Comparison of ENCODE assay signal across 28 cellular contexts in genomic region chr3:156359337-156359736, GRCh38.
A peak's percentile ranks its signal among the peaks of the same experiment; 100 is the strongest.
DNase-seq lines count a peak whose midpoint lies in the region; ATAC-seq, FAIRE-seq and TF ChIP-seq lines count a peak whose summit lies in the region.
"Had no signal": no experiment of that assay in that cellular context is flagged by ENCODE, and none has a peak within 500 bp of the region (broad histone marks: within the 10 kb centered on the region; RNA-seq: fewer than 3 reads in every experiment).

No MANE protein-coding gene starts in this region.

- no peaks in the 10 kb centered on the region for H3K9me3 Mint-ChIP-seq in stimulated activated effector memory CD8-positive, alpha-beta T cell treated with anti-CD3 and anti-CD28 coated beads, Interleukin-12 subunit alpha, Interleukin-12 subunit beta, amount 100 ng/mL, for 72 hours
- H3K9me3 Mint-ChIP-seq: CD8-positive, alpha-beta memory T cell; HFFc6 had no signal

- ATAC-seq in SK-N-SH treated with all-trans-retinoic acid at 6 μM for 48 hours, result no peak
- ATAC-seq in stimulated activated effector memory CD8-positive, alpha-beta T cell treated with anti-CD3 and anti-CD28 coated beads, Interleukin-12 subunit alpha, Interleukin-12 subunit beta, amount 100 ng/mL, for 72 hours, result no peak
- ATAC-seq in GM19452 (IDR thresholded peaks at IDR 0.05; ENCODE audit: unreplicated experiment), result no peak
- ATAC-seq: Right ventricle myocardium inferior had no signal

- intact Hi-C loops in endothelial cell of umbilical vein (cut with micrococcal nuclease), result no loop called here

- CTCF ChIA-PET in SK-N-SH (lab: Yijun Ruan, JAX), result interaction anchor here (1.1 to 1.4 kb wide), 3 partner anchors 55 to 91 kb away, joined by 3 read pairs; no protein-coding TSS in a partner anchor
- CTCF ChIA-PET in endothelial cell of umbilical vein (lab: Charles Lee), result interaction anchor here (0.8 to 2.0 kb wide), 3 partner anchors 18 to 90 kb away, joined by 3 to 5 read pairs (median 4); no protein-coding TSS in a partner anchor

- H3K4me2 ChIP-seq in SK-N-SH (no peak overlapping the region), endothelial cell of umbilical vein (ENCODE audit: insufficient read depth, low read length) (no peak overlapping the region)

- H3K27ac Mint-ChIP-seq in stimulated activated effector memory CD8-positive, alpha-beta T cell treated with anti-CD3 and anti-CD28 coated beads, Interleukin-12 subunit alpha, Interleukin-12 subunit beta, amount 100 ng/mL, for 72 hours, result no peak overlapping the region
- H3K27ac Mint-ChIP-seq: HFFc6 had no signal

- no peak for TF ChIP-seq RAD21 in SK-N-SH (IDR thresholded peaks at IDR 0.05; ENCODE audit: low read length)

- no peak for FAIRE-seq in endothelial cell of umbilical vein (lab: Jason Lieb, UNC)
- FAIRE-seq: GM19239 had no signal

- 0 out of 4 replicates have a peak overlapping the region, but pooled peaks of 1 of the 2 experiments have one; percentile 3 for H3K27ac ChIP-seq in SK-N-SH (ENCODE audit: low read depth in 2 of 2, low read length in 1 of 2)
- H3K27ac ChIP-seq in endothelial cell of umbilical vein (ENCODE audit: insufficient read depth, low read depth, low read length), result no peak overlapping the region
- H3K27ac ChIP-seq: 22Rv1, Peyer's patch, SJSA1 had no signal

- TF ChIP-seq POLR2A in endothelial cell of umbilical vein (IDR thresholded peaks at IDR 0.05; ENCODE audit: low read depth, low read length), result no peak

- H3F3A ChIP-seq in SK-N-SH (replicated peaks; ENCODE audit: insufficient read depth), result peaks cover 25% of the 10 kb centered on the region

- POLR2A ChIA-PET in SK-N-SH (lab: Yijun Ruan, JAX), result no interaction called here
- POLR2A ChIA-PET in endothelial cell of umbilical vein (lab: Charles Lee), result no interaction called here

- no peak for TF ChIP-seq CTCF in SK-N-SH (IDR thresholded peaks at IDR 0.05)
- TF ChIP-seq CTCF in endothelial cell of umbilical vein (IDR thresholded peaks at IDR 0.05; ENCODE audit: extremely low read depth in 1 of 2, insufficient read depth in 1 of 2, low read depth in 1 of 2, low read length in 2 of 2), result no peak

- BruUV-seq in endothelial cell of umbilical vein (replicated peaks; lab: Mats Ljungman, UMichigan), result no TSS peak

- no peak for TF ChIP-seq EP300 in SK-N-SH (IDR thresholded peaks at IDR 0.05; ENCODE audit: borderline replicate concordance in 1 of 2, low read depth in 1 of 2, low read length in 1 of 2)

- H3K4me3 Mint-ChIP-seq in stimulated activated effector memory CD8-positive, alpha-beta T cell treated with anti-CD3 and anti-CD28 coated beads, Interleukin-12 subunit alpha, Interleukin-12 subunit beta, amount 100 ng/mL, for 72 hours, result no peak overlapping the region
- H3K4me3 Mint-ChIP-seq: CD8-positive, alpha-beta memory T cell; HFFc6 had no signal

- H3K79me2 ChIP-seq in SK-N-SH (ENCODE audit: insufficient read depth) (peaks cover 84% of the 10 kb centered on the region), endothelial cell of umbilical vein (ENCODE audit: control insufficient read depth, insufficient read depth, low read length) (no peaks in the 10 kb centered on the region)

- dilution Hi-C loops in endothelial cell of umbilical vein (cut with MboI; ENCODE audit: extremely low pct_ligation_motif_present, low sequenced_read_pairs), result no loop called here

- no peaks in the 10 kb centered on the region for H3K36me3 Mint-ChIP-seq in stimulated activated effector memory CD8-positive, alpha-beta T cell treated with anti-CD3 and anti-CD28 coated beads, Interleukin-12 subunit alpha, Interleukin-12 subunit beta, amount 100 ng/mL, for 72 hours
- H3K36me3 Mint-ChIP-seq: CD8-positive, alpha-beta memory T cell had no signal

- no peak for DNase-seq in SK-N-SH
- DNase-seq in SW480 (ENCODE audit: low spot score), result peak; percentile 50
- peak; percentile 15 for DNase-seq in endothelial cell of umbilical vein (ENCODE audit: low read depth, low spot score)
- DNase-seq in AG08395 (ENCODE audit: low spot score), result no peak
- no peak for DNase-seq in stimulated activated effector memory CD8-positive, alpha-beta T cell treated with anti-CD3 and anti-CD28 coated beads, Interleukin-12 subunit alpha, Interleukin-12 subunit beta, amount 100 ng/mL, for 72 hours (ENCODE audit: low spot score in 2 of 2)
- no peak for DNase-seq in hypothalamus (lab: John Stamatoyannopoulos, UW)
- DNase-seq: ACHN; AML-193; C1 segment of cervical spinal cord; Calu3; CD8-positive, alpha-beta memory T cell; DMS153; GDM1; H7; HFFc6; KBM-7; NCI-H1105 treated with DMSO at 0.1 percent for 48 hours; NCI-H2081; NCI-H2171; NCI-H524 treated with DMSO at 0.1 percent for 48 hours; NCI-H82; Peyer's patch had no signal

- H3K9me3 ChIP-seq in SK-N-SH (no peaks in the 10 kb centered on the region), endothelial cell of umbilical vein (replicated peaks; ENCODE audit: control insufficient read depth, insufficient read depth, low read length) (no peaks in the 10 kb centered on the region)
- H3K9me3 ChIP-seq: Peyer's patch, SJSA1 had no signal

- H3K36me3 ChIP-seq in SK-N-SH (replicated peaks in 1 of 2; ENCODE audit: control insufficient read depth in 1 of 2, insufficient read depth in 2 of 2, low read length in 1 of 2), result peaks cover 0 to 24% of the 10 kb centered on the region in 2 experiments
- H3K36me3 ChIP-seq in endothelial cell of umbilical vein (ENCODE audit: control insufficient read depth in 2 of 2, extremely low read depth in 1 of 2, insufficient read depth in 2 of 2, low read length in 2 of 2), result no peaks in the 10 kb centered on the region
- H3K36me3 ChIP-seq: Peyer's patch, SJSA1 had no signal

- 29% methylated on average over 2 of the region's 2 CpGs for WGBS in SK-N-SH (ENCODE audit: low lambda C conversion rate)

- no peaks in the 10 kb centered on the region for H3K9me1 ChIP-seq in endothelial cell of umbilical vein (replicated peaks; ENCODE audit: control insufficient read depth, extremely low read depth, insufficient read depth, low read length)

- H3K9me2 ChIP-seq in SK-N-SH, result no peaks in the 10 kb centered on the region

- H3K4me1 Mint-ChIP-seq in stimulated activated effector memory CD8-positive, alpha-beta T cell treated with anti-CD3 and anti-CD28 coated beads, Interleukin-12 subunit alpha, Interleukin-12 subunit beta, amount 100 ng/mL, for 72 hours, result no peaks in the 10 kb centered on the region
- H3K4me1 Mint-ChIP-seq: CD8-positive, alpha-beta memory T cell had no signal

- peaks cover 2 to 14% of the 10 kb centered on the region in 2 experiments; a peak in 2 of 4 replicates for H3K4me1 ChIP-seq in SK-N-SH (ENCODE audit: control insufficient read depth in 1 of 2, insufficient read depth in 2 of 2, low read depth in 1 of 2, low read length in 1 of 2)
- H3K4me1 ChIP-seq in endothelial cell of umbilical vein (ENCODE audit: control insufficient read depth, extremely low read depth, insufficient read depth, low read length), result no peaks in the 10 kb centered on the region
- H3K4me1 ChIP-seq: Peyer's patch, SJSA1 had no signal

- H2AFZ ChIP-seq in SK-N-SH (ENCODE audit: low read depth) (no peak overlapping the region), endothelial cell of umbilical vein (ENCODE audit: low read depth, low read length) (no peak overlapping the region)

- H4K20me1 ChIP-seq in SK-N-SH (ENCODE audit: insufficient read depth) (no peaks in the 10 kb centered on the region), endothelial cell of umbilical vein (replicated peaks; ENCODE audit: control insufficient read depth, extremely low read depth, insufficient read depth, low read length) (no peaks in the 10 kb centered on the region)

- H3K9ac ChIP-seq in SK-N-SH (no peak overlapping the region), endothelial cell of umbilical vein (replicated peaks; ENCODE audit: extremely low read depth, insufficient read depth, low read length) (no peak overlapping the region)

- H3K4me3 ChIP-seq in SK-N-SH (ENCODE audit: low read depth in 2 of 2, low read length in 1 of 2) (no peak overlapping the region), endothelial cell of umbilical vein (replicated peaks in 1 of 3; ENCODE audit: insufficient read depth in 1 of 3, low read depth in 1 of 3, low read length in 3 of 3) (no peak overlapping the region)
- H3K4me3 ChIP-seq: Peyer's patch, SJSA1 had no signal

- no peaks in the 10 kb centered on the region for H3K27me3 ChIP-seq in SK-N-SH (ENCODE audit: insufficient read depth)
- H3K27me3 ChIP-seq in endothelial cell of umbilical vein (ENCODE audit: control insufficient read depth in 2 of 2, insufficient read depth in 2 of 2, low read length in 2 of 2), result no peaks in the 10 kb centered on the region
- H3K27me3 ChIP-seq: Peyer's patch, SJSA1 had no signal

TF ChIP-seq in SK-N-SH, 30 proteins besides CTCF, POLR2A, EP300 and RAD21:
- TF ChIP-seq JUND (IDR thresholded peaks at IDR 0.05) (0 out of 2 replicates have a peak, but pooled peaks have one; percentile 10), TEAD4 (IDR thresholded peaks at IDR 0.05; ENCODE audit: borderline replicate concordance, insufficient read depth) (no peak)

TF ChIP-seq in SK-N-SH treated with all-trans-retinoic acid at 6 μM for 48 hours, 23 proteins besides CTCF, POLR2A, EP300 and RAD21 (continues in another document):
- no peak for TF ChIP-seq TOX (CRISPR knock-in tag; IDR thresholded peaks at IDR 0.05; ENCODE audit: borderline replicate concordance)
- TF ChIP-seq ARNTL (CRISPR knock-in tag; IDR thresholded peaks at IDR 0.05; ENCODE audit: borderline replicate concordance, low read depth), result no peak
- no peak for TF ChIP-seq CSDC2 (CRISPR knock-in tag; IDR thresholded peaks at IDR 0.05)
- no peak for TF ChIP-seq ESRRG (CRISPR knock-in tag; IDR thresholded peaks at IDR 0.05)
- no peak for TF ChIP-seq ZNF565 (CRISPR knock-in tag; conservative IDR thresholded peaks at IDR 0.05; ENCODE audit: low read depth)
- no peak for TF ChIP-seq SNAI2 (CRISPR knock-in tag; IDR thresholded peaks at IDR 0.05)
- TF ChIP-seq ISL1 (CRISPR knock-in tag; IDR thresholded peaks at IDR 0.05), result no peak

TF ChIP-seq in endothelial cell of umbilical vein, 7 proteins besides CTCF, POLR2A, EP300 and RAD21:
- TF ChIP-seq GATA2 (IDR thresholded peaks at IDR 0.05; ENCODE audit: insufficient read depth, insufficient read length, low read depth, low read length) (peak; percentile 70), FOS (IDR thresholded peaks at IDR 0.05; ENCODE audit: borderline replicate concordance, insufficient read depth, low read length) (no peak)

Comparison
In these comparisons a context has a peak if more than half of its experiments do, and no peak if none do; other contexts are left out.
1. DNase-seq: peak in SW480 (single experiment) and endothelial cell of umbilical vein (single experiment); none in SK-N-SH (single experiment), AG08395 (single experiment), stimulated activated effector memory CD8-positive, alpha-beta T cell treated with anti-CD3 and anti-CD28 coated beads, Interleukin-12 subunit alpha, Interleukin-12 subunit beta, amount 100 ng/mL, for 72 hours (0 of 2) and hypothalamus (0 of 51).